ENCODE assay signal across 25 cellular contexts in the genomic region with DNA sequence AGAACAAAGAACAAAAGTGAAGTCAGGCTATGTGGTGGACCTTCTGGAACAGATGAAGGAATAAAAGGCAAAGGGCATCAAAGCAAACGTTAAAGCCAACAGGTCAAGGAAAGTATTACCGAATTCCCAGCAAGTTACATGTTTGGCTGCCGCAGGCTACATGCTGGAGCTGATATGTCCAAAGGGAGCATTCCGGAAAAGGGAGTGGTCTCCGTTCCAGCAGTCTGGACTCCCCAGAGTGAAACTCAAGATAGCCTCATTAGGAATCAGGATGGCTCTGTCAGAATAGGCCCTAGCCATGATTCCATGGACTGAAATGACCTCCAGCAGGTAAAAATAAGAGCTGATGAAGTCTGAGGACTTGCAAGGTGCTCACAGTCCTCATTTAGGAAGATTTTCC.
DNase-seq lines count a peak whose midpoint lies in the region; ATAC-seq and TF ChIP-seq lines count a peak whose summit lies in the region.
"Had no signal": no experiment of that assay in that cellular context is flagged by ENCODE, and none has a peak within 500 bp of the region (broad histone marks: within the 10 kb centered on the region; RNA-seq: fewer than 3 reads in every experiment).

No MANE protein-coding gene starts in this region.

- POLR2A ChIA-PET in IMR-90 (lab: Charles Lee; ENCODE audit: unreplicated experiment), result no interaction called here
- POLR2A ChIA-PET in naive thymus-derived CD8-positive, alpha-beta T cell (lab: Charles Lee), result no interaction called here

- no peak for TF ChIP-seq CTCF in IMR-90 (conservative IDR thresholded peaks at IDR 0.05; ENCODE audit: low read depth, low read length)
- TF ChIP-seq CTCF in fibroblast of mammary gland (conservative IDR thresholded peaks at IDR 0.05; ENCODE audit: control insufficient read depth, insufficient read depth, low read depth, low read length), result no peak
- no peak for TF ChIP-seq CTCF in gastrocnemius medialis (IDR thresholded peaks at IDR 0.05 in 4 of 5, conservative IDR thresholded peaks at IDR 0.05 in 1 of 5)
- TF ChIP-seq CTCF in sigmoid colon (IDR thresholded peaks at IDR 0.05), result no peak

- 95% methylated on average over 5 of the region's 5 CpGs; no CpG with 5 or more reads in 1 of the 2 experiments for WGBS in IMR-90 (ENCODE audit: extremely low coverage in 2 of 2, insufficient read length in 1 of 2), 2 experiments
- 64 to 76% methylated on average over 5 of the region's 5 CpGs for WGBS in sigmoid colon, 2 donors

- H4K8ac ChIP-seq in IMR-90 (ENCODE audit: low read depth in 2 of 2, low read length in 2 of 2), result no peak overlapping the region

- H3K27me3 Mint-ChIP-seq in naive thymus-derived CD8-positive, alpha-beta T cell, result no peaks in the 10 kb centered on the region
- H3K27me3 Mint-ChIP-seq in natural killer cell treated with Interleukin-12 subunit alpha and Interleukin-12 subunit beta and Interleukin-15 and Interleukin-18, amount 100 ng/mL, for 72 hours, result no peaks in the 10 kb centered on the region
- H3K27me3 Mint-ChIP-seq: activated CD4-positive, alpha-beta T cell treated with anti-CD3 and anti-CD28 coated beads, Interleukin-2, amount 10 ng/mL, durations not matched to agents 24 days and 14 days; activated CD8-positive, alpha-beta memory T cell treated with anti-CD3 and anti-CD28 coated beads, Interleukin-2, amount 10 ng/mL, durations not matched to agents 7 days and 5 days; naive thymus-derived CD4-positive, alpha-beta T cell had no signal

- no peak overlapping the region for H2BK5ac ChIP-seq in IMR-90 (ENCODE audit: low read depth, low read length, poor library complexity, severe bottlenecking)

- H4K20me1 ChIP-seq in IMR-90 (ENCODE audit: insufficient read depth, low read length), result no peaks in the 10 kb centered on the region
- H4K20me1 ChIP-seq: BLaER1 treated with 17β-estradiol and CSF1 and Interleukin-3, amounts not matched to agents 10 nM and 100 nM had no signal

- no peak overlapping the region for H3K27ac Mint-ChIP-seq in naive thymus-derived CD8-positive, alpha-beta T cell
- H3K27ac Mint-ChIP-seq in natural killer cell treated with Interleukin-12 subunit alpha and Interleukin-12 subunit beta and Interleukin-15 and Interleukin-18, amount 100 ng/mL, for 72 hours, result no peak overlapping the region
- H3K27ac Mint-ChIP-seq: activated CD4-positive, alpha-beta T cell treated with anti-CD3 and anti-CD28 coated beads, Interleukin-2, amount 10 ng/mL, durations not matched to agents 24 days and 14 days; activated CD8-positive, alpha-beta memory T cell treated with anti-CD3 and anti-CD28 coated beads, Interleukin-2, amount 10 ng/mL, durations not matched to agents 7 days and 5 days; activated naive CD4-positive, alpha-beta T cell treated with anti-CD3 and anti-CD28 coated beads, Interleukin-2, amount 50 U/mL, for 72 hours; naive thymus-derived CD4-positive, alpha-beta T cell; T-helper 2 cell treated with Interferon-gamma antibody and Interleukin-4, amounts not matched to agents 5 μg/mL and 100 μg/mL, for 36 hours had no signal

- H2BK15ac ChIP-seq in IMR-90 (ENCODE audit: low read depth, low read length), result no peak overlapping the region

- no peak overlapping the region for H3K23ac ChIP-seq in IMR-90 (ENCODE audit: low read depth, low read length)

- in situ Hi-C loops in IMR-90 (cut with MboI; ENCODE audit: low sequenced_read_pairs) (no loop called here), gastrocnemius medialis (cut with MboI; ENCODE audit: low sequenced_read_pairs in 4 of 4) (no loop called here)

- BruUV-seq in IMR-90 (replicated peaks; lab: Mats Ljungman, UMichigan), result no TSS peak

- no peaks in the 10 kb centered on the region for H3K36me3 ChIP-seq in IMR-90 (ENCODE audit: control insufficient read depth, insufficient read depth, low read length)
- no peaks in the 10 kb centered on the region for H3K36me3 ChIP-seq in gastrocnemius medialis
- no peaks in the 10 kb centered on the region for H3K36me3 ChIP-seq in sigmoid colon
- H3K36me3 ChIP-seq: BLaER1 treated with 17β-estradiol and CSF1 and Interleukin-3, amounts not matched to agents 10 nM and 100 nM; ovary had no signal

- H3K56ac ChIP-seq in IMR-90 (ENCODE audit: extremely low read depth, insufficient read depth, low read length), result no peak overlapping the region

- intact Hi-C loops in IMR-90 (cut with micrococcal nuclease) (no loop called here), gastrocnemius medialis (cut with DNase I; ENCODE audit: low total_unique reads) (no loop called here), sigmoid colon (cut with DNase I) (no loop called here)

- dilution Hi-C loops in IMR-90 (cut with HindIII; ENCODE audit: low sequenced_read_pairs, unreplicated experiment), result no loop called here

- no peak for TF ChIP-seq EP300 in sigmoid colon (IDR thresholded peaks at IDR 0.05)

- 0 out of 2 replicates have a peak overlapping the region, but pooled peaks have one; percentile 24 for H2BK120ac ChIP-seq in IMR-90 (ENCODE audit: low read depth, low read length)

- H3K14ac ChIP-seq in IMR-90 (replicated peaks; ENCODE audit: low read depth, low read length), result no peak overlapping the region

- no peak for TF ChIP-seq RAD21 in IMR-90 (IDR thresholded peaks at IDR 0.05; ENCODE audit: low read length)

- H3K4me2 ChIP-seq in IMR-90 (ENCODE audit: low read depth, low read length), result no peak overlapping the region
- H3K4me2 ChIP-seq: BLaER1 treated with 17β-estradiol and CSF1 and Interleukin-3, amounts not matched to agents 10 nM and 100 nM; SK-N-SH had no signal

- H4K5ac ChIP-seq in IMR-90 (ENCODE audit: low read depth, low read length), result no peak overlapping the region

- H3K4ac ChIP-seq in IMR-90 (ENCODE audit: low read depth, low read length), result no peak overlapping the region

- CTCF ChIA-PET in IMR-90 (lab: Yijun Ruan, JAX), result no interaction called here

- no peak overlapping the region for H3K4me3 ChIP-seq in IMR-90 (ENCODE audit: insufficient read depth, low read depth, low read length)
- no peak overlapping the region for H3K4me3 ChIP-seq in fibroblast of mammary gland (ENCODE audit: control insufficient read depth, low read depth, low read length)
- H3K4me3 ChIP-seq in gastrocnemius medialis, result no peak overlapping the region
- no peak overlapping the region for H3K4me3 ChIP-seq in sigmoid colon
- H3K4me3 ChIP-seq: BLaER1 treated with 17β-estradiol and CSF1 and Interleukin-3, amounts not matched to agents 10 nM and 100 nM; ovary had no signal

- TF ChIP-seq POLR2A in IMR-90 (IDR thresholded peaks at IDR 0.05; ENCODE audit: low read depth, low read length), result no peak
- no peak for TF ChIP-seq POLR2A in gastrocnemius medialis (IDR thresholded peaks at IDR 0.05)
- TF ChIP-seq POLR2A in sigmoid colon (IDR thresholded peaks at IDR 0.05), result no peak

- H3K4me1 Mint-ChIP-seq in naive thymus-derived CD8-positive, alpha-beta T cell, result no peaks in the 10 kb centered on the region
- no peaks in the 10 kb centered on the region for H3K4me1 Mint-ChIP-seq in natural killer cell treated with Interleukin-12 subunit alpha and Interleukin-12 subunit beta and Interleukin-15 and Interleukin-18, amount 100 ng/mL, for 72 hours (ENCODE audit: low read depth in 2 of 2)
- H3K4me1 Mint-ChIP-seq: activated CD4-positive, alpha-beta T cell treated with anti-CD3 and anti-CD28 coated beads, Interleukin-2, amount 10 ng/mL, durations not matched to agents 24 days and 14 days; activated CD8-positive, alpha-beta memory T cell treated with anti-CD3 and anti-CD28 coated beads, Interleukin-2, amount 10 ng/mL, durations not matched to agents 7 days and 5 days; naive thymus-derived CD4-positive, alpha-beta T cell had no signal

- H3K4me3 Mint-ChIP-seq in naive thymus-derived CD8-positive, alpha-beta T cell, result no peak overlapping the region
- no peak overlapping the region for H3K4me3 Mint-ChIP-seq in natural killer cell treated with Interleukin-12 subunit alpha and Interleukin-12 subunit beta and Interleukin-15 and Interleukin-18, amount 100 ng/mL, for 72 hours
- H3K4me3 Mint-ChIP-seq: activated CD4-positive, alpha-beta T cell treated with anti-CD3 and anti-CD28 coated beads, Interleukin-2, amount 10 ng/mL, durations not matched to agents 24 days and 14 days; activated CD8-positive, alpha-beta memory T cell treated with anti-CD3 and anti-CD28 coated beads, Interleukin-2, amount 10 ng/mL, durations not matched to agents 7 days and 5 days; naive thymus-derived CD4-positive, alpha-beta T cell; T-helper 2 cell treated with Interferon-gamma antibody and Interleukin-4, amounts not matched to agents 5 μg/mL and 100 μg/mL, for 36 hours had no signal

- H2BK20ac ChIP-seq in IMR-90 (ENCODE audit: low read depth, low read length), result no peak overlapping the region

- no peak overlapping the region for H3K9ac ChIP-seq in IMR-90 (ENCODE audit: low read depth, low read length)
- H3K9ac ChIP-seq: BLaER1 treated with 17β-estradiol and CSF1 and Interleukin-3, amounts not matched to agents 10 nM and 100 nM; SK-N-SH had no signal

- ATAC-seq in IMR-90 (ENCODE audit: low read depth), result no peak
- ATAC-seq in gastrocnemius medialis, result peak; percentile 47 to 62
- no peak for ATAC-seq in naive thymus-derived CD8-positive, alpha-beta T cell
- ATAC-seq in natural killer cell treated with Interleukin-12 subunit alpha and Interleukin-12 subunit beta and Interleukin-15 and Interleukin-18, amount 100 ng/mL, for 72 hours, result no peak
- ATAC-seq: activated CD8-positive, alpha-beta memory T cell treated with anti-CD3 and anti-CD28 coated beads, Interleukin-2, amount 10 ng/mL, durations not matched to agents 7 days and 5 days; activated naive CD4-positive, alpha-beta T cell treated with anti-CD3 and anti-CD28 coated beads, Interleukin-2, amount 50 U/mL, for 72 hours; naive thymus-derived CD4-positive, alpha-beta T cell had no signal

- H3K36me3 Mint-ChIP-seq in naive thymus-derived CD8-positive, alpha-beta T cell, result no peaks in the 10 kb centered on the region
- H3K36me3 Mint-ChIP-seq in natural killer cell treated with Interleukin-12 subunit alpha and Interleukin-12 subunit beta and Interleukin-15 and Interleukin-18, amount 100 ng/mL, for 72 hours, result no peaks in the 10 kb centered on the region
- H3K36me3 Mint-ChIP-seq: activated CD8-positive, alpha-beta memory T cell treated with anti-CD3 and anti-CD28 coated beads, Interleukin-2, amount 10 ng/mL, durations not matched to agents 7 days and 5 days; activated naive CD4-positive, alpha-beta T cell treated with anti-CD3 and anti-CD28 coated beads, Interleukin-2, amount 50 U/mL, for 72 hours; naive thymus-derived CD4-positive, alpha-beta T cell had no signal

- no peak overlapping the region for H2AK9ac ChIP-seq in IMR-90 (replicated peaks; ENCODE audit: low read depth, low read length, poor library complexity)

- H3K9me3 Mint-ChIP-seq in naive thymus-derived CD8-positive, alpha-beta T cell, result peaks cover 0 to 35% (median 4%) of the 10 kb centered on the region in 9 donors
- H3K9me3 Mint-ChIP-seq in natural killer cell treated with Interleukin-12 subunit alpha and Interleukin-12 subunit beta and Interleukin-15 and Interleukin-18, amount 100 ng/mL, for 72 hours, result peaks cover 22% of the 10 kb centered on the region
- H3K9me3 Mint-ChIP-seq: T-helper 2 cell treated with Interferon-gamma antibody and Interleukin-4, amounts not matched to agents 5 μg/mL and 100 μg/mL, for 36 hours had no signal

- no peak overlapping the region for H2AK5ac ChIP-seq in IMR-90 (ENCODE audit: low read depth, low read length)

- no peak overlapping the region for H3K27ac ChIP-seq in IMR-90 (ENCODE audit: insufficient read depth, low read length)
- H3K27ac ChIP-seq in gastrocnemius medialis, result peak overlapping the region in 1 of 4 donors; percentile 45
- H3K27ac ChIP-seq in sigmoid colon, result no peak overlapping the region
- H3K27ac ChIP-seq: BLaER1 treated with 17β-estradiol and CSF1 and Interleukin-3, amounts not matched to agents 10 nM and 100 nM; epithelial cell of prostate; ovary; RWPE1; VCaP had no signal

- H3K9me3 ChIP-seq in IMR-90 (ENCODE audit: control insufficient read depth, insufficient read depth, low read length), result no peaks in the 10 kb centered on the region
- H3K9me3 ChIP-seq in gastrocnemius medialis, result no peaks in the 10 kb centered on the region
- H3K9me3 ChIP-seq in sigmoid colon, result no peaks in the 10 kb centered on the region
- H3K9me3 ChIP-seq: BLaER1 treated with 17β-estradiol and CSF1 and Interleukin-3, amounts not matched to agents 10 nM and 100 nM; ovary; SK-N-SH had no signal

- H3K79me1 ChIP-seq in IMR-90 (ENCODE audit: low read depth in 1 of 2, low read length in 2 of 2), result no peaks in the 10 kb centered on the region

- H3K9me1 ChIP-seq in IMR-90 (ENCODE audit: insufficient read depth, low read length), result no peaks in the 10 kb centered on the region

- H3K4me1 ChIP-seq in IMR-90 (ENCODE audit: control insufficient read depth, insufficient read depth, low read length), result no peaks in the 10 kb centered on the region
- peaks cover 0 to 10% of the 10 kb centered on the region in 2 donors for H3K4me1 ChIP-seq in gastrocnemius medialis
- no peaks in the 10 kb centered on the region for H3K4me1 ChIP-seq in sigmoid colon
- H3K4me1 ChIP-seq: BLaER1 treated with 17β-estradiol and CSF1 and Interleukin-3, amounts not matched to agents 10 nM and 100 nM had no signal

- no peak overlapping the region for H4K91ac ChIP-seq in IMR-90 (ENCODE audit: insufficient read depth, low read depth, low read length)

- DNase-seq in IMR-90, result no peak
- DNase-seq in fibroblast of mammary gland (ENCODE audit: low read depth), result peak; percentile 21
- DNase-seq in islet precursor cell, result peak; percentile 69
- peak in 1 of 2 donors; percentile 17 for DNase-seq in gastrocnemius medialis
- no peak for DNase-seq in SKM-1 (lab: John Stamatoyannopoulos, UW; ENCODE audit: unreplicated experiment)
- DNase-seq in naive thymus-derived CD8-positive, alpha-beta T cell, result no peak
- no peak for DNase-seq in sigmoid colon
- no peak for DNase-seq in natural killer cell treated with Interleukin-12 subunit alpha and Interleukin-12 subunit beta and Interleukin-15 and Interleukin-18, amount 100 ng/mL, for 72 hours (ENCODE audit: low spot score)
- DNase-seq: activated CD4-positive, alpha-beta T cell treated with anti-CD3 and anti-CD28 coated beads, Interleukin-2, amount 10 ng/mL, durations not matched to agents 24 days and 14 days; activated CD8-positive, alpha-beta memory T cell treated with anti-CD3 and anti-CD28 coated beads, Interleukin-2, amount 10 ng/mL, durations not matched to agents 7 days and 5 days; cerebellar nuclear complex; foreskin melanocyte; naive thymus-derived CD4-positive, alpha-beta T cell; NCI-H1105; NCI-H2029; NCI-H82; ovary; SK-N-SH; stimulated activated naive CD4-positive, alpha-beta T cell treated with Interleukin-2 at 50 U/mL for 16 hours had no signal

- no peak overlapping the region for H3K18ac ChIP-seq in IMR-90 (ENCODE audit: low read depth, low read length)

- H3K27me3 ChIP-seq in IMR-90 (ENCODE audit: control insufficient read depth, insufficient read depth, low read length) (no peaks in the 10 kb centered on the region), gastrocnemius medialis (no peaks in the 10 kb centered on the region), sigmoid colon (no peaks in the 10 kb centered on the region)
- H3K27me3 ChIP-seq: BLaER1 treated with 17β-estradiol and CSF1 and Interleukin-3, amounts not matched to agents 10 nM and 100 nM; ovary had no signal

- no peak overlapping the region for H2AFZ ChIP-seq in IMR-90 (replicated peaks; ENCODE audit: low read length, poor library complexity)

Comparison
In these comparisons a context has a peak if more than half of its experiments do, and no peak if none do; other contexts are left out.
1. ATAC-seq: peak in gastrocnemius medialis (2 of 2); none in IMR-90 (single experiment), naive thymus-derived CD8-positive, alpha-beta T cell (0 of 2) and natural killer cell treated with Interleukin-12 subunit alpha and Interleukin-12 subunit beta and Interleukin-15 and Interleukin-18, amount 100 ng/mL, for 72 hours (0 of 2).
2. DNase-seq: peak in fibroblast of mammary gland (single experiment) and islet precursor cell (single experiment); none in IMR-90 (single experiment), SKM-1 (single experiment), naive thymus-derived CD8-positive, alpha-beta T cell (0 of 10), sigmoid colon (single experiment) and natural killer cell treated with Interleukin-12 subunit alpha and Interleukin-12 subunit beta and Interleukin-15 and Interleukin-18, amount 100 ng/mL, for 72 hours (single experiment).